23 cellular contexts compared by ENCODE assay signal in the genomic region with DNA sequence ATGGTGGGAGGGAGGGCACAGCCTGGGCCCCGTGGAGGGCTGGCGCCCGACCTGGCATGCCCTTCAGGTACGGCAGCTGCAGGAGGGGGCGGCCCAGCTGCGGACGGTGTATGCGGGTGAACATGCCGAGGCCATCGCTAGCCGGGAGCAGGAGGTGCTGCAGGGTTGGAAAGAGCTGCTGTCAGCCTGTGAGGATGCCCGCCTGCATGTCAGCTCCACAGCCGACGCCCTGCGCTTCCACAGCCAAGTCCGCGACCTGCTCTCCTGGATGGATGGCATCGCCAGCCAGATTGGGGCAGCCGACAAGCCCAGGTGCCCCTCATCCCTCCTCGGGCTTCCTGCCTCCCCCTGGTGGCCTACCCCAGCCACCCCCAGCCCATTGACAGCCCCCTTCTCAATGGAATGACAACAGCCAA.
"Had no signal": no experiment of that assay in that cellular context is flagged by ENCODE, and none has a peak within 500 bp of the region (broad histone marks: within the 10 kb centered on the region; RNA-seq: fewer than 3 reads in every experiment).

No MANE protein-coding gene starts in this region.

- H3K36me3 Mint-ChIP-seq: stimulated activated naive B cell treated with anti-CD40 and anti-IgM and Interleukin-4, amounts not matched to agents 10 μg/mL and 1 μg/mL and 100 μg/mL, for 72 hours had no signal

- H3K4me1 ChIP-seq: esophagus muscularis mucosa, right atrium auricular region, tibial artery, uterus had no signal

- FAIRE-seq: colon, endometrium, TTC549 had no signal

- H3K27ac Mint-ChIP-seq: activated B cell treated with CpG ODN at 0.5 μM for 24 hours; activated naive CD8-positive, alpha-beta T cell treated with anti-CD3 and anti-CD28 coated beads, Interleukin-2, amount 50 U/mL, for 24 hours; memory B cell; naive thymus-derived CD4-positive, alpha-beta T cell; stimulated activated naive B cell treated with anti-CD40 and anti-IgM and Interleukin-4, amounts not matched to agents 10 μg/mL and 1 μg/mL and 100 μg/mL, for 72 hours; T-helper 17 cell had no signal

- DNase-seq: activated B cell treated with CpG ODN at 0.5 μM for 24 hours; activated CD4-positive, alpha-beta T cell treated with anti-CD3 and anti-CD28 coated beads, Interleukin-2, amount 50 U/mL, for 1 hour; activated CD8-positive, alpha-beta memory T cell treated with anti-CD3 and anti-CD28 coated beads for 24 hours; activated naive CD4-positive, alpha-beta T cell treated with Interleukin-2 at 50 U/mL for 16 hours; activated naive CD8-positive, alpha-beta T cell treated with anti-CD3 and anti-CD28 coated beads, Interleukin-2, amount 50 U/mL, for 24 hours; glutamatergic neuron; kidney glomerular epithelial cell; left ventricle myocardium superior; mucosa of descending colon; naive thymus-derived CD4-positive, alpha-beta T cell; nucleus accumbens; stimulated activated CD4-positive, alpha-beta T cell treated with anti-CD3 and anti-CD28 coated beads, Interleukin-4, amount 100 ng/mL, for 1 hour; stimulated activated naive B cell treated with anti-CD40 and anti-IgM and Interleukin-4, amounts not matched to agents 10 μg/mL and 1 μg/mL and 100 μg/mL, for 72 hours; T-helper 17 cell; tibial artery; uterus had no signal

- H3K4me3 Mint-ChIP-seq: activated B cell treated with CpG ODN at 0.5 μM for 24 hours; activated naive CD8-positive, alpha-beta T cell treated with anti-CD3 and anti-CD28 coated beads, Interleukin-2, amount 50 U/mL, for 24 hours; memory B cell; stimulated activated naive B cell treated with anti-CD40 and anti-IgM and Interleukin-4, amounts not matched to agents 10 μg/mL and 1 μg/mL and 100 μg/mL, for 72 hours; T-helper 17 cell had no signal

- ATAC-seq: activated naive CD8-positive, alpha-beta T cell treated with anti-CD3 and anti-CD28 coated beads, Interleukin-2, amount 50 U/mL, for 24 hours; left ventricle myocardium superior; mucosa of descending colon; naive thymus-derived CD4-positive, alpha-beta T cell; stimulated activated naive B cell treated with anti-CD40 and anti-IgM and Interleukin-4, amounts not matched to agents 10 μg/mL and 1 μg/mL and 100 μg/mL, for 72 hours; T-helper 17 cell had no signal

- H3K4me1 Mint-ChIP-seq: activated B cell treated with CpG ODN at 0.5 μM for 24 hours; stimulated activated naive B cell treated with anti-CD40 and anti-IgM and Interleukin-4, amounts not matched to agents 10 μg/mL and 1 μg/mL and 100 μg/mL, for 72 hours had no signal

- H3K27me3 ChIP-seq: right atrium auricular region, uterus had no signal

- H3K27ac ChIP-seq: cardiac muscle cell, esophagus muscularis mucosa, right atrium auricular region, tibial artery, uterus had no signal

- H3K4me3 ChIP-seq: cardiac muscle cell, esophagus muscularis mucosa, mucosa of descending colon, right atrium auricular region, tibial artery, uterus had no signal

- H3K9me3 ChIP-seq: esophagus muscularis mucosa, mucosa of descending colon, right atrium auricular region, tibial artery, uterus had no signal

- H3K36me3 ChIP-seq: cardiac muscle cell, right atrium auricular region, tibial artery, uterus had no signal

- H3K9me3 Mint-ChIP-seq: activated B cell treated with CpG ODN at 0.5 μM for 24 hours; activated naive CD8-positive, alpha-beta T cell treated with anti-CD3 and anti-CD28 coated beads, Interleukin-2, amount 50 U/mL, for 24 hours; memory B cell; naive thymus-derived CD4-positive, alpha-beta T cell; stimulated activated naive B cell treated with anti-CD40 and anti-IgM and Interleukin-4, amounts not matched to agents 10 μg/mL and 1 μg/mL and 100 μg/mL, for 72 hours had no signal
